Comparison of ENCODE assay signal across 14 cellular contexts in the genomic region with DNA sequence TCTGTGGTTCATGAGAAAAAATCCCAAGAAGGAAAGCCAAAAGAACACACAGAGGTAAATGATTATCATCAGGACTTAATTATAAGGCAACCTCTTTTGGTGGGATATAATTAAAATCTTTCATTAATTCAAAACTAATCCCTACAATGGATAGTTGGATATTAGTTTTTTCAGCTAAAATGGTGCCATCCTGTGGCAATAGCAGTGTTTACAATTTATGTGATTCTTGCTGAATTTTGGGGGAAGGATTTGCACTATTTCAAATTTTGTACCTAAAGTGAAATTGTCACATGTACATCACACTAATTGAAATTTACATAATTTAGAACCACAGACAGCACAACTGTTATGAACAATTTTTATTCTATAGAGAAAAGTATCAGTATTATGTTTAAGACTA.
DNase-seq lines count a peak whose midpoint lies in the region; ATAC-seq and TF ChIP-seq lines count a peak whose summit lies in the region.
"Had no signal": no experiment of that assay in that cellular context is flagged by ENCODE, and none has a peak within 500 bp of the region (broad histone marks: within the 10 kb centered on the region; RNA-seq: fewer than 3 reads in every experiment).

No MANE protein-coding gene starts in this region.

- H3K27ac ChIP-seq in heart right ventricle (no peak overlapping the region), PC-9 (no peak overlapping the region)
- H3K27ac ChIP-seq: BLaER1, skin epidermis had no signal

- no peaks in the 10 kb centered on the region for H3K9me3 Mint-ChIP-seq in type B pancreatic cell
- H3K9me3 Mint-ChIP-seq: activated naive CD8-positive, alpha-beta T cell treated with anti-CD3 and anti-CD28 coated beads, Interleukin-2, amount 50 U/mL, for 24 hours had no signal

- intact Hi-C loops in heart right ventricle (cut with DNase I): no loop called here
- intact Hi-C loops in left ventricle myocardium superior (cut with micrococcal nuclease): no loop called here
- intact Hi-C loops in PC-9 (cut with micrococcal nuclease; ENCODE audit: unreplicated experiment): no loop called here

- no peak overlapping the region for H3K4me2 ChIP-seq in PC-9
- H3K4me2 ChIP-seq: BLaER1 had no signal

- CTCF ChIA-PET in PC-9 (lab: Charles Lee): no interaction called here

- H2AFZ ChIP-seq in PC-9: no peak overlapping the region

- H3K4me1 Mint-ChIP-seq in type B pancreatic cell (ENCODE audit: unreplicated experiment): peaks cover 4% of the 10 kb centered on the region

- no peaks in the 10 kb centered on the region for H3K9me3 ChIP-seq in heart right ventricle
- H3K9me3 ChIP-seq in PC-9 (ENCODE audit: insufficient read depth, low read depth): no peaks in the 10 kb centered on the region
- H3K9me3 ChIP-seq: BLaER1 had no signal

- H3K27ac Mint-ChIP-seq in type B pancreatic cell: no peak overlapping the region
- H3K27ac Mint-ChIP-seq: activated naive CD8-positive, alpha-beta T cell treated with anti-CD3 and anti-CD28 coated beads, Interleukin-2, amount 50 U/mL, for 24 hours had no signal

- H3K4me3 Mint-ChIP-seq in type B pancreatic cell: no peak overlapping the region
- H3K4me3 Mint-ChIP-seq: activated naive CD8-positive, alpha-beta T cell treated with anti-CD3 and anti-CD28 coated beads, Interleukin-2, amount 50 U/mL, for 24 hours had no signal

- H3F3A ChIP-seq in PC-9 (ENCODE audit: insufficient read depth, low read depth): peaks cover 35% of the 10 kb centered on the region

- POLR2A ChIA-PET in PC-9 (lab: Charles Lee; ENCODE audit: unreplicated experiment): no interaction called here

- H3K27me3 ChIP-seq in heart right ventricle: no peaks in the 10 kb centered on the region
- H3K27me3 ChIP-seq in PC-9 (ENCODE audit: insufficient read depth, low read depth): no peaks in the 10 kb centered on the region
- H3K27me3 ChIP-seq: BLaER1 had no signal

- H3K4me3 ChIP-seq in heart right ventricle: no peak overlapping the region
- no peak overlapping the region for H3K4me3 ChIP-seq in PC-9
- no peak overlapping the region for H3K4me3 ChIP-seq in fibroblast of pulmonary artery (replicated peaks; ENCODE audit: low read depth, low read length)
- H3K4me3 ChIP-seq: BLaER1, lung, skin epidermis had no signal

- DNase-seq in heart right ventricle (no peak), left ventricle myocardium superior (no peak), PC-9 (no peak), fibroblast of pulmonary artery (ENCODE audit: low read depth) (no peak), type B pancreatic cell (ENCODE audit: extremely low spot score, unreplicated experiment) (no peak), dedifferentiated amniotic fluid mesenchymal stem cell (ENCODE audit: extremely low spot score) (no peak), NCI-H146 (lab: John Stamatoyannopoulos, UW) (no peak), kidney tubule cell (ENCODE audit: low spot score) (no peak)
- DNase-seq: activated CD4-positive, alpha-beta T cell treated with anti-CD3 and anti-CD28 coated beads, Interleukin-2, amount 50 U/mL, for 48 hours; activated naive CD8-positive, alpha-beta T cell treated with anti-CD3 and anti-CD28 coated beads, Interleukin-2, amount 50 U/mL, for 24 hours; foreskin melanocyte had no signal

- H4K20me1 ChIP-seq in PC-9 (ENCODE audit: insufficient read depth): no peaks in the 10 kb centered on the region
- H4K20me1 ChIP-seq: BLaER1 had no signal

- no TSS peak for BruUV-seq in PC-9 (replicated peaks; lab: Mats Ljungman, UMichigan)

- H3K4me1 ChIP-seq in heart right ventricle (peaks cover 3 to 50% (median 29%) of the 10 kb centered on the region in 9 donors), PC-9 (replicated peaks; ENCODE audit: insufficient read depth) (peaks cover 14% of the 10 kb centered on the region)

- TF ChIP-seq CTCF in heart right ventricle (IDR thresholded peaks at IDR 0.05) (peak in 5 of 9 donors; percentile 27 to 49 (median 39)), PC-9 (conservative IDR thresholded peaks at IDR 0.05) (peak; percentile 48; the same call in 1 of the 2 replicates), fibroblast of pulmonary artery (IDR thresholded peaks at IDR 0.05; ENCODE audit: low read length, missing control alignments) (peak; percentile 36), type B pancreatic cell (conservative IDR thresholded peaks at IDR 0.05) (peak; percentile 47)

- no peaks in the 10 kb centered on the region for H3K27me3 Mint-ChIP-seq in type B pancreatic cell
- H3K27me3 Mint-ChIP-seq: activated naive CD8-positive, alpha-beta T cell treated with anti-CD3 and anti-CD28 coated beads, Interleukin-2, amount 50 U/mL, for 24 hours had no signal

- no peak for ATAC-seq in heart right ventricle
- no peak for ATAC-seq in left ventricle myocardium superior
- ATAC-seq: activated naive CD8-positive, alpha-beta T cell treated with anti-CD3 and anti-CD28 coated beads, Interleukin-2, amount 50 U/mL, for 24 hours had no signal

- peaks cover 7% of the 10 kb centered on the region for H3K79me2 ChIP-seq in PC-9 (ENCODE audit: low read depth)

- peaks cover 18% of the 10 kb centered on the region for H3K36me3 Mint-ChIP-seq in type B pancreatic cell

- no peaks in the 10 kb centered on the region for H3K9me2 ChIP-seq in PC-9 (ENCODE audit: insufficient read depth)

- peaks cover 0 to 90% (median 29%) of the 10 kb centered on the region in 9 donors for H3K36me3 ChIP-seq in heart right ventricle
- peaks cover 28% of the 10 kb centered on the region for H3K36me3 ChIP-seq in PC-9 (ENCODE audit: low read depth)
